ENCODE assay signal across 1 cellular context in the genomic region with DNA sequence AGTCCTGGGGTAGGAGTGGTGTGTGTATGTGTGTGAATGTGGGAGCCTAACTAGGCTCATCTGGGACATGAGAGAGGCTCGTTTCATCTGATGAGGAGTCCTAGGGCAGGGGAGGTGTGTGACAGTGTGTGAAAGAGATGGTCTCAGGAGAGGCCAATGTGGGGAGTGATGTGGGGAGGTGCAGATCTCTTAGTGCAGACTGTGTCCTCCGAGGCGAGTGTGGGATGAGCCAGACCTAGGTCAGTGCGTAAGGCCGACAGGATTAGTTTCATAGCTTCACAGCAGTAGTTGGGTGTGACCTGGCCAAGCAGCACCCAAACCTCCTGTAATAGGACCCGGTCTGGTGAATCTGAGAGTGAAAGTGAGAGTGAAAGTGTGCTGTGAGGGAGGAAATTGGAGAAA.
TF ChIP-seq lines count a peak whose summit lies in the region.

No MANE protein-coding gene starts in this region.

TF ChIP-seq in GM12878, 131 proteins besides CTCF, POLR2A, EP300 and RAD21 (continued from another document):
- TF ChIP-seq, protein P1, sequence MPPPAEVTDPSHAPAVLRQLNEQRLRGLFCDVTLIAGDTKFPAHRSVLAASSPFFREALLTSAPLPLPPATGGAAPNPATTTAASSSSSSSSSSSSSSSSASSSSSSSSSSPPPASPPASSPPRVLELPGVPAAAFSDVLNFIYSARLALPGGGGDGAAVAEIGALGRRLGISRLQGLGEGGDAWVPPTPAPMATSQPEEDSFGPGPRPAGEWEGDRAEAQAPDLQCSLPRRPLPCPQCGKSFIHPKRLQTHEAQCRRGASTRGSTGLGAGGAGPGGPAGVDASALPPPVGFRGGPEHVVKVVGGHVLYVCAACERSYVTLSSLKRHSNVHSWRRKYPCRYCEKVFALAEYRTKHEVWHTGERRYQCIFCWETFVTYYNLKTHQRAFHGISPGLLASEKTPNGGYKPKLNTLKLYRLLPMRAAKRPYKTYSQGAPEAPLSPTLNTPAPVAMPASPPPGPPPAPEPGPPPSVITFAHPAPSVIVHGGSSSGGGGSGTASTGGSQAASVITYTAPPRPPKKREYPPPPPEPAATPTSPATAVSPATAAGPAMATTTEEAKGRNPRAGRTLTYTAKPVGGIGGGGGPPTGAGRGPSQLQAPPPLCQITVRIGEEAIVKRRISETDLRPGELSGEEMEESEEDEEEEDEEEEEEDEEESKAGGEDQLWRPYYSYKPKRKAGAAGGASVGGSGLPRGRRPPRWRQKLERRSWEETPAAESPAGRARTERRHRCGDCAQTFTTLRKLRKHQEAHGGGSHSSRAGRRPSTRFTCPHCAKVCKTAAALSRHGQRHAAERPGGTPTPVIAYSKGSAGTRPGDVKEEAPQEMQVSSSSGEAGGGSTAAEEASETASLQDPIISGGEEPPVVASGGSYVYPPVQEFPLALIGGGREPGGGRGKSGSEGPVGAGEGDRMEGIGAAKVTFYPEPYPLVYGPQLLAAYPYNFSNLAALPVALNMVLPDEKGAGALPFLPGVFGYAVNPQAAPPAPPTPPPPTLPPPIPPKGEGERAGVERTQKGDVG (CRISPR knock-in tag; IDR thresholded peaks at IDR 0.05): no peak
TF ChIP-seq in GM12878: peak in this region for 16.
